8 cellular contexts compared by ENCODE assay signal in genomic region chr22:33853200-33854097, GRCh38.
A peak's percentile ranks its signal among the peaks of the same experiment; 100 is the strongest.
DNase-seq lines count a peak whose midpoint lies in the region; ATAC-seq and TF ChIP-seq lines count a peak whose summit lies in the region.

No MANE protein-coding gene starts in this region.

- peak overlapping the region; percentile 48 for H3K4me2 ChIP-seq in PC-3 (ENCODE audit: low read length)

- BruUV-seq in PC-3 (replicated peaks; lab: Mats Ljungman, UMichigan): no TSS peak

- H3K9me2 ChIP-seq in PC-3 (replicated peaks; ENCODE audit: low read length): no peaks in the 10 kb centered on the region

- TF ChIP-seq CTCF in AG04450 (IDR thresholded peaks at IDR 0.05; ENCODE audit: low read depth, low read length): no peak
- TF ChIP-seq CTCF in GM13977 (IDR thresholded peaks at IDR 0.05; ENCODE audit: extremely low read depth, insufficient read depth, missing control alignments): no peak
- no peak for TF ChIP-seq CTCF in PC-3 (conservative IDR thresholded peaks at IDR 0.05; ENCODE audit: low read depth, low read length)
- no peak for TF ChIP-seq CTCF in left lung (IDR thresholded peaks at IDR 0.05)

- H3K79me2 ChIP-seq in PC-3 (ENCODE audit: low read length): no peaks in the 10 kb centered on the region

- CTCF ChIA-PET in AG04450 (lab: Charles Lee): interaction anchor here (0.6 to 1.1 kb wide), 4 partner anchors 38 to 1297 kb away, joined by 3 to 8 read pairs (median 5); no protein-coding TSS in a partner anchor
- CTCF ChIA-PET in PC-3 (lab: Charles Lee): no interaction called here

- no peak overlapping the region for H2AFZ ChIP-seq in PC-3 (ENCODE audit: low read length)

- H3K4me3 ChIP-seq in AG04450 (ENCODE audit: low read depth, low read length) (peak overlapping the region; percentile 61), PC-3 (ENCODE audit: low read length) (peak overlapping the region; percentile 52), left lung (peak overlapping the region; percentile 33 to 37)

- H3K4me1 ChIP-seq in PC-3 (ENCODE audit: insufficient read depth, low read length): no peaks in the 10 kb centered on the region
- peaks cover 5 to 26% of the 10 kb centered on the region in 2 donors for H3K4me1 ChIP-seq in left lung

- H3K36me3 ChIP-seq in PC-3 (ENCODE audit: low read depth, low read length) (no peaks in the 10 kb centered on the region), left lung (no peaks in the 10 kb centered on the region)

- H3K27me3 ChIP-seq in AG04450 (ENCODE audit: control insufficient read depth, insufficient read depth, low read length): no peaks in the 10 kb centered on the region
- H3K27me3 ChIP-seq in PC-3 (ENCODE audit: low read length): no peaks in the 10 kb centered on the region
- H3K27me3 ChIP-seq in left lung: no peaks in the 10 kb centered on the region

- intact Hi-C loops in PC-3 (cut with micrococcal nuclease) (no loop called here), left lung (cut with DNase I) (no loop called here)

- no peak overlapping the region for H3K9ac ChIP-seq in PC-3 (ENCODE audit: low read length)

- in situ Hi-C loops in GM13977 (cut with MboI; ENCODE audit: low pct_unique_long_range_greater_than_20kb, low sequenced_read_pairs, unreplicated experiment): no loop called here

- ATAC-seq in HG03097 (IDR thresholded peaks at IDR 0.05; ENCODE audit: low FRiP score, unreplicated experiment) (peak; percentile 71), PC-3 (no peak), left lung (peak; percentile 98)

- H3K27ac ChIP-seq in AG04450 (ENCODE audit: low read depth, low read length) (peak overlapping the region; percentile 73), PC-3 (ENCODE audit: low read length) (peak overlapping the region; percentile 32; the same call in 1 of the 2 replicates), left lung (peak overlapping the region; percentile 67 to 69)

- H4K20me1 ChIP-seq in PC-3 (ENCODE audit: low read length): no peaks in the 10 kb centered on the region

- DNase-seq in AG04450 (ENCODE audit: low read depth, low spot score): no peak
- DNase-seq in GM13977 (ENCODE audit: low spot score): peak; percentile 60
- DNase-seq in PC-3: peak; percentile 2
- DNase-seq in dedifferentiated amniotic fluid mesenchymal stem cell (ENCODE audit: extremely low spot score): peak; percentile 71
- DNase-seq in left lung: peak in 1 of 2 donors; percentile 81
- peak; percentile 65 for DNase-seq in stromal cell of bone marrow (ENCODE audit: low read depth)
- DNase-seq in SK-N-DZ (ENCODE audit: low spot score): no peak

- H3K9me3 ChIP-seq in AG04450 (ENCODE audit: control insufficient read depth, insufficient read depth, low read length) (peaks cover 5% of the 10 kb centered on the region; the same call in 1 of the 2 replicates), PC-3 (ENCODE audit: low read length) (no peaks in the 10 kb centered on the region), left lung (no peaks in the 10 kb centered on the region)

- H3F3A ChIP-seq in PC-3 (ENCODE audit: low read length, unreplicated experiment): no peaks in the 10 kb centered on the region

- POLR2A ChIA-PET in AG04450 (lab: Yijun Ruan, JAX) (interaction anchor here (1.4 kb wide), 1 partner anchor 50 kb away, joined by 3 read pairs; no protein-coding TSS in a partner anchor), PC-3 (lab: Charles Lee; ENCODE audit: unreplicated experiment) (interaction anchor here (0.7 kb wide), 1 partner anchor 65 kb away, joined by 3 read pairs; no protein-coding TSS in a partner anchor)

Comparison
In these comparisons a context has a peak if more than half of its experiments do, and no peak if none do; other contexts are left out.
1. DNase-seq: peak in GM13977 (single experiment), PC-3 (single experiment), dedifferentiated amniotic fluid mesenchymal stem cell (single experiment) and stromal cell of bone marrow (single experiment); none in AG04450 (single experiment) and SK-N-DZ (single experiment).
2. Peak in every context shown above with its lines, with median percentiles within 50 percentile points of each other: H3K27ac ChIP-seq and H3K4me3 ChIP-seq.